10 cellular contexts compared by ENCODE assay signal in the genomic region with DNA sequence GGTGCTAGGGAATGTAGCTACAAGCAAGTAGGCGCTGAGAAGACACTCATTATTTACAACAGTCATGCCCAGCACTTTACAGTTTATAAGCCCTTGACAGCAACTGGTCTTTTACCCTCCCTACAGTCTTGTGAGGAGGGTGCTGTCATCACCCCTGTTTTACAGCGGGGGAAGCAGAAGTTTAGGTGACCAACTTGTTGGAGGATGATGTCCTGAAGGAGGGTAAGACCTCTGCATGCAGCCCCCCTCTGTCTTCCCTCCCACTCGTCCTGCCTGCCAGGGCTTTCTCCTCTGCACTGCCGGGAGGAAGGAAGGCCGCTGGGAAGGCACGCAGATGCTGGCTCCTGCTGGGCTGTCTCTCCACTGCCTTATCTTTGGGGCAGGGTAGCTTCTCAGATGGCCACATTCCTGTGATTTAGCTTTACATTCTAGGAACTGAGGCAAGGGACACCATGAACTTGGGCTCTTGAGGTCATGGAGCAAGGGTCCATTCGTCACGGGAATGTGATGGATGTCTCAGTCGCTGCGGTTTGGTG. TPM values are rescaled to one million over a fixed set of nuclear protein-coding genes. Genes with fewer than 3 reads are reported as not detected.
DNase-seq lines count a peak whose midpoint lies in the region; ATAC-seq and TF ChIP-seq lines count a peak whose summit lies in the region.
"Had no signal": no experiment of that assay in that cellular context is flagged by ENCODE, and none has a peak within 500 bp of the region (broad histone marks: within the 10 kb centered on the region; RNA-seq: fewer than 3 reads in every experiment).

No MANE protein-coding gene starts in this region.

- peaks cover 58% of the 10 kb centered on the region for H3K79me2 ChIP-seq in osteoblast (ENCODE audit: insufficient read depth, low read length)

- DNase-seq in AG09309 (ENCODE audit: low read depth) (no peak), WTC11 (ENCODE audit: low spot score) (no peak), fibroblast of pulmonary artery (ENCODE audit: low read depth) (peak; percentile 84), osteoblast (ENCODE audit: insufficient read length, low spot score, missing footprints) (peak; percentile 87), islet precursor cell (no peak), mucosa of gallbladder (ENCODE audit: low spot score) (no peak)
- DNase-seq in stimulated activated CD4-positive, alpha-beta T cell treated with anti-CD3 and anti-CD28 coated beads, Interleukin-2, amount 100 ng/mL, for 24 hours: no peak
- DNase-seq: activated CD4-positive, alpha-beta T cell treated with anti-CD3 and anti-CD28 coated beads for 1 hour; NCI-H1436 treated with DMSO at 0.1 percent for 48 hours had no signal

- H3K27me3 ChIP-seq in osteoblast (ENCODE audit: insufficient read depth, low read length): no peaks in the 10 kb centered on the region

- H4K20me1 ChIP-seq in osteoblast (ENCODE audit: insufficient read depth, low read length): peaks cover 9% of the 10 kb centered on the region

- peaks cover 26% of the 10 kb centered on the region for H3K9me3 Mint-ChIP-seq in WTC11

- H3K4me3 ChIP-seq in AG09309 (ENCODE audit: control insufficient read depth, low read depth, low read length) (peak overlapping the region; percentile 60), fibroblast of pulmonary artery (replicated peaks; ENCODE audit: low read depth, low read length) (peak overlapping the region; percentile 87), osteoblast (ENCODE audit: insufficient read depth, low read length) (peak overlapping the region; percentile 82)

- POLR2A ChIA-PET in WTC11 (lab: Charles Lee): no interaction called here

- peak overlapping the region; percentile 2 for H2AFZ ChIP-seq in osteoblast (ENCODE audit: low read length)

- no peak for ATAC-seq in WTC11
- no peak for ATAC-seq in GM19023 (IDR thresholded peaks at IDR 0.05; ENCODE audit: unreplicated experiment)

- H3K4me3 Mint-ChIP-seq in WTC11: peak overlapping the region; percentile 63

- CTCF ChIA-PET in WTC11 (lab: Charles Lee): interaction anchor here (1.2 kb wide), 1 partner anchor 23 kb away, joined by 3 read pairs; no protein-coding TSS in a partner anchor

- H3K36me3 Mint-ChIP-seq in WTC11: peaks cover 4% of the 10 kb centered on the region; the same call in 1 of the 2 replicates

- H3K36me3 ChIP-seq in osteoblast (ENCODE audit: insufficient read depth, low read length): peaks cover 32% of the 10 kb centered on the region

- H3K9me3 ChIP-seq in osteoblast (ENCODE audit: low read depth, low read length): peaks cover 25% of the 10 kb centered on the region

- no peak overlapping the region for H3K27ac Mint-ChIP-seq in WTC11

- peaks cover 41% of the 10 kb centered on the region for H3K27me3 Mint-ChIP-seq in WTC11 (ENCODE audit: low read depth)

- H3K27ac ChIP-seq in osteoblast (ENCODE audit: low read depth, low read length): peak overlapping the region; percentile 84

- H3K4me1 Mint-ChIP-seq in WTC11: peaks cover 17% of the 10 kb centered on the region

- peak overlapping the region; percentile 96 for H3K4me2 ChIP-seq in osteoblast (ENCODE audit: insufficient read depth, low read length)

- TF ChIP-seq CTCF in AG09309 (IDR thresholded peaks at IDR 0.05; ENCODE audit: control insufficient read depth, insufficient read depth, low read depth, low read length, missing control alignments) (no peak), WTC11 (IDR thresholded peaks at IDR 0.05) (no peak), fibroblast of pulmonary artery (IDR thresholded peaks at IDR 0.05; ENCODE audit: low read length, missing control alignments) (no peak), osteoblast (IDR thresholded peaks at IDR 0.05; ENCODE audit: extremely low read depth, low read depth, low read length) (no peak)

- peaks cover 29% of the 10 kb centered on the region for H3K4me1 ChIP-seq in osteoblast (ENCODE audit: insufficient read depth, low read length)

TF ChIP-seq in WTC11, 78 proteins besides CTCF, POLR2A, EP300 and RAD21:
- TF ChIP-seq ESRRA (CRISPR knock-in tag; IDR thresholded peaks at IDR 0.05; ENCODE audit: borderline replicate concordance): no peak
- no peak for TF ChIP-seq OVOL2 (CRISPR knock-in tag; IDR thresholded peaks at IDR 0.05; ENCODE audit: borderline replicate concordance)
- TF ChIP-seq, protein P1, sequence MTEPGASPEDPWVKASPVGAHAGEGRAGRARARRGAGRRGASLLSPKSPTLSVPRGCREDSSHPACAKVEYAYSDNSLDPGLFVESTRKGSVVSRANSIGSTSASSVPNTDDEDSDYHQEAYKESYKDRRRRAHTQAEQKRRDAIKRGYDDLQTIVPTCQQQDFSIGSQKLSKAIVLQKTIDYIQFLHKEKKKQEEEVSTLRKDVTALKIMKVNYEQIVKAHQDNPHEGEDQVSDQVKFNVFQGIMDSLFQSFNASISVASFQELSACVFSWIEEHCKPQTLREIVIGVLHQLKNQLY (CRISPR knock-in tag; IDR thresholded peaks at IDR 0.05): no peak
- TF ChIP-seq GABPB1 (CRISPR knock-in tag; IDR thresholded peaks at IDR 0.05): peak; percentile 33; the same call in 1 of the 2 replicates
- TF ChIP-seq, protein P2, sequence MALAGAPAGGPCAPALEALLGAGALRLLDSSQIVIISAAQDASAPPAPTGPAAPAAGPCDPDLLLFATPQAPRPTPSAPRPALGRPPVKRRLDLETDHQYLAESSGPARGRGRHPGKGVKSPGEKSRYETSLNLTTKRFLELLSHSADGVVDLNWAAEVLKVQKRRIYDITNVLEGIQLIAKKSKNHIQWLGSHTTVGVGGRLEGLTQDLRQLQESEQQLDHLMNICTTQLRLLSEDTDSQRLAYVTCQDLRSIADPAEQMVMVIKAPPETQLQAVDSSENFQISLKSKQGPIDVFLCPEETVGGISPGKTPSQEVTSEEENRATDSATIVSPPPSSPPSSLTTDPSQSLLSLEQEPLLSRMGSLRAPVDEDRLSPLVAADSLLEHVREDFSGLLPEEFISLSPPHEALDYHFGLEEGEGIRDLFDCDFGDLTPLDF (CRISPR knock-in tag; IDR thresholded peaks at IDR 0.05): no peak
- TF ChIP-seq HMGA2 (CRISPR knock-in tag; IDR thresholded peaks at IDR 0.05): no peak
- TF ChIP-seq, protein P3, sequence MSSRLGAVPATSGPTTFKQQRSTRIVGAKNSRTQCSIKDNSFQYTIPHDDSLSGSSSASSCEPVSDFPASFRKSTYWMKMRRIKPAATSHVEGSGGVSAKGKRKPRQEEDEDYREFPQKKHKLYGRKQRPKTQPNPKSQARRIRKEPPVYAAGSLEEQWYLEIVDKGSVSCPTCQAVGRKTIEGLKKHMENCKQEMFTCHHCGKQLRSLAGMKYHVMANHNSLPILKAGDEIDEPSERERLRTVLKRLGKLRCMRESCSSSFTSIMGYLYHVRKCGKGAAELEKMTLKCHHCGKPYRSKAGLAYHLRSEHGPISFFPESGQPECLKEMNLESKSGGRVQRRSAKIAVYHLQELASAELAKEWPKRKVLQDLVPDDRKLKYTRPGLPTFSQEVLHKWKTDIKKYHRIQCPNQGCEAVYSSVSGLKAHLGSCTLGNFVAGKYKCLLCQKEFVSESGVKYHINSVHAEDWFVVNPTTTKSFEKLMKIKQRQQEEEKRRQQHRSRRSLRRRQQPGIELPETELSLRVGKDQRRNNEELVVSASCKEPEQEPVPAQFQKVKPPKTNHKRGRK (CRISPR knock-in tag; IDR thresholded peaks at IDR 0.05; ENCODE audit: borderline replicate concordance): no peak
- TF ChIP-seq, protein P4, sequence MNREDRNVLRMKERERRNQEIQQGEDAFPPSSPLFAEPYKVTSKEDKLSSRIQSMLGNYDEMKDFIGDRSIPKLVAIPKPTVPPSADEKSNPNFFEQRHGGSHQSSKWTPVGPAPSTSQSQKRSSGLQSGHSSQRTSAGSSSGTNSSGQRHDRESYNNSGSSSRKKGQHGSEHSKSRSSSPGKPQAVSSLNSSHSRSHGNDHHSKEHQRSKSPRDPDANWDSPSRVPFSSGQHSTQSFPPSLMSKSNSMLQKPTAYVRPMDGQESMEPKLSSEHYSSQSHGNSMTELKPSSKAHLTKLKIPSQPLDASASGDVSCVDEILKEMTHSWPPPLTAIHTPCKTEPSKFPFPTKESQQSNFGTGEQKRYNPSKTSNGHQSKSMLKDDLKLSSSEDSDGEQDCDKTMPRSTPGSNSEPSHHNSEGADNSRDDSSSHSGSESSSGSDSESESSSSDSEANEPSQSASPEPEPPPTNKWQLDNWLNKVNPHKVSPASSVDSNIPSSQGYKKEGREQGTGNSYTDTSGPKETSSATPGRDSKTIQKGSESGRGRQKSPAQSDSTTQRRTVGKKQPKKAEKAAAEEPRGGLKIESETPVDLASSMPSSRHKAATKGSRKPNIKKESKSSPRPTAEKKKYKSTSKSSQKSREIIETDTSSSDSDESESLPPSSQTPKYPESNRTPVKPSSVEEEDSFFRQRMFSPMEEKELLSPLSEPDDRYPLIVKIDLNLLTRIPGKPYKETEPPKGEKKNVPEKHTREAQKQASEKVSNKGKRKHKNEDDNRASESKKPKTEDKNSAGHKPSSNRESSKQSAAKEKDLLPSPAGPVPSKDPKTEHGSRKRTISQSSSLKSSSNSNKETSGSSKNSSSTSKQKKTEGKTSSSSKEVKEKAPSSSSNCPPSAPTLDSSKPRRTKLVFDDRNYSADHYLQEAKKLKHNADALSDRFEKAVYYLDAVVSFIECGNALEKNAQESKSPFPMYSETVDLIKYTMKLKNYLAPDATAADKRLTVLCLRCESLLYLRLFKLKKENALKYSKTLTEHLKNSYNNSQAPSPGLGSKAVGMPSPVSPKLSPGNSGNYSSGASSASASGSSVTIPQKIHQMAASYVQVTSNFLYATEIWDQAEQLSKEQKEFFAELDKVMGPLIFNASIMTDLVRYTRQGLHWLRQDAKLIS (CRISPR knock-in tag; IDR thresholded peaks at IDR 0.05; ENCODE audit: borderline replicate concordance): no peak

RNA-seq across cellular contexts. Expression of gene IL1R1, which starts 1.0 kb away (rescaled TPM):
- 0.37 to 0.78 TPM (median 0.55 TPM) in 3 replicates for total RNA-seq in WTC11 (2021)
- total RNA-seq in osteoblast: 89.8 and 116 TPM in 2 replicates
- 51.9 TPM for total RNA-seq in mucosa of gallbladder

RNA-seq across cellular contexts. Expression of gene IL1RL2, which starts 43.3 kb away (rescaled TPM):
- total RNA-seq in WTC11 (2021) (0.11 TPM in 1 of 3 replicates, not detected in the others), osteoblast (0.72 and 1.2 TPM in 2 replicates), mucosa of gallbladder (2.3 TPM)

Comparison
In these comparisons a context has a peak if more than half of its experiments do, and no peak if none do; other contexts are left out.
1. DNase-seq: peak in fibroblast of pulmonary artery (single experiment) and osteoblast (single experiment); none in AG09309 (single experiment), WTC11 (single experiment), islet precursor cell (single experiment), stimulated activated CD4-positive, alpha-beta T cell treated with anti-CD3 and anti-CD28 coated beads, Interleukin-2, amount 100 ng/mL, for 24 hours (0 of 2) and mucosa of gallbladder (single experiment).
2. RNA of gene IL1R1, which starts 1.0 kb away (total RNA-seq): 89.8 to 116 TPM in osteoblast and 51.9 TPM in mucosa of gallbladder (single experiment); 0.37 to 0.78 TPM in WTC11; every median in the first group is over 10 times any median in the second.
3. Peak in every context shown above with its lines, with median percentiles within 50 percentile points of each other: H3K4me3 ChIP-seq.